ENCODE assay signal across 7 cellular contexts in genomic region chr11:92046103-92046502, GRCh38.
"Had no signal": no experiment of that assay in that cellular context is flagged by ENCODE, and none has a peak within 500 bp of the region (broad histone marks: within the 10 kb centered on the region; RNA-seq: fewer than 3 reads in every experiment).

No MANE protein-coding gene starts in this region.

- H3K27ac ChIP-seq: HL-60, KMS-11 had no signal

- ATAC-seq: HepG2 had no signal

- FAIRE-seq: HepG2, HTR-8/SVneo had no signal

- H3K9ac ChIP-seq: KMS-11 had no signal

- H3K4me2 ChIP-seq: KMS-11 had no signal

- DNase-seq: IMR-90, KBM-7, KG1 had no signal
